Comparison of ENCODE assay signal across 18 cellular contexts in the genomic region with DNA sequence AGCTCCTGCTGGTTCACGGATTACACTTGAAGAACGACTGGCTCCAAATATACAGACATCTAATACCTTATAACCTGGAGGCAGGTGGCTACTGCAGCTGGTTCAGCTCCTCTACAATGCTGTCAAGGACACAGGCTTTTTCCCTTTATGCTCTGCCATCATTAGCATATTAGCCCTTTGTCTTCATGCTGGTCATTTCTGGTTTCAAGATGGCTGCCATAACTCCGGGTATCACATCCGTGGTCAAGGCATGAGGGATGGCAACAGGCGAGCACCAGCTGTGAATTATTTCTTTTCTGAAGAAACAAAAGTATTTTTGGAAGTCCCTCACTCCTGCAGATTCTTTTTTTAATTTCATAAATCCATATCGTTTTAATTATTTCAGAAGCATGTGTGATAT.
DNase-seq lines count a peak whose midpoint lies in the region; ATAC-seq and TF ChIP-seq lines count a peak whose summit lies in the region.
"Had no signal": no experiment of that assay in that cellular context is flagged by ENCODE, and none has a peak within 500 bp of the region (broad histone marks: within the 10 kb centered on the region; RNA-seq: fewer than 3 reads in every experiment).

No MANE protein-coding gene starts in this region.

- intact Hi-C loops in Caco-2 (cut with micrococcal nuclease; ENCODE audit: unreplicated experiment) (loop anchor here (2.0 kb wide), 1 partner anchor 25 kb away; no protein-coding TSS in a partner anchor), PC-3 (cut with micrococcal nuclease) (no loop called here), upper lobe of right lung (cut with DNase I) (no loop called here)

- H3K9me3 ChIP-seq in Caco-2 (no peaks in the 10 kb centered on the region), PC-3 (ENCODE audit: low read length) (no peaks in the 10 kb centered on the region), upper lobe of right lung (no peaks in the 10 kb centered on the region)
- H3K9me3 ChIP-seq: BE2C, HAP-1 had no signal

- POLR2A ChIA-PET in Caco-2 (lab: Charles Lee) (interaction anchor here (0.6 kb wide), 2 partner anchors 63 to 508 kb away, joined by 5 to 7 read pairs; no protein-coding TSS in a partner anchor), PC-3 (lab: Charles Lee; ENCODE audit: unreplicated experiment) (no interaction called here)

- H3K36me3 ChIP-seq in Caco-2 (ENCODE audit: control insufficient read depth, insufficient read depth, low read length) (no peaks in the 10 kb centered on the region; the same call in 1 of the 2 replicates), PC-3 (ENCODE audit: low read depth, low read length) (no peaks in the 10 kb centered on the region), upper lobe of right lung (no peaks in the 10 kb centered on the region)
- H3K36me3 ChIP-seq: BE2C, HAP-1 had no signal

- no peaks in the 10 kb centered on the region for H3F3A ChIP-seq in PC-3 (ENCODE audit: low read length, unreplicated experiment)

- no peaks in the 10 kb centered on the region for H3K79me2 ChIP-seq in PC-3 (ENCODE audit: low read length)

- peak overlapping the region; percentile 52; the same call in 1 of the 2 replicates for H2AFZ ChIP-seq in PC-3 (ENCODE audit: low read length)

- DNase-seq in Caco-2 (peak in 1 of 2 experiments; percentile 26), PC-3 (no peak), myocyte (ENCODE audit: low read depth) (peak; percentile 24), upper lobe of right lung (no peak)
- DNase-seq: BE2C; CD4-positive, alpha-beta T cell; DMS79 treated with DMSO at 0.1 percent for 48 hours; MV-4-11; NCI-H1417 treated with DMSO at 0.1 percent for 48 hours; NCI-H2029; NCI-H2227 treated with DMSO at 0.1 percent for 48 hours; NCI-H69; SHP77; T-helper 2 cell had no signal

- H3K4me1 Mint-ChIP-seq in Caco-2 (ENCODE audit: low read depth, unreplicated experiment) = peaks cover 30% of the 10 kb centered on the region

- H3K9me2 ChIP-seq in PC-3 (replicated peaks; ENCODE audit: low read length) = no peaks in the 10 kb centered on the region

- H3K9ac ChIP-seq in PC-3 (ENCODE audit: low read length) = no peak overlapping the region

- H3K4me3 Mint-ChIP-seq in Caco-2 (ENCODE audit: unreplicated experiment) = peak overlapping the region; percentile 75
- H3K4me3 Mint-ChIP-seq: CD4-positive, alpha-beta T cell had no signal

- peak overlapping the region; percentile 84 for H3K27ac ChIP-seq in 22Rv1
- H3K27ac ChIP-seq in PC-3 (ENCODE audit: low read length) = no peak overlapping the region
- no peak overlapping the region for H3K27ac ChIP-seq in upper lobe of right lung

- H3K9me3 Mint-ChIP-seq in Caco-2 (ENCODE audit: unreplicated experiment) = peaks cover 15% of the 10 kb centered on the region
- H3K9me3 Mint-ChIP-seq: CD4-positive, alpha-beta T cell had no signal

- peaks cover 11% of the 10 kb centered on the region for H3K36me3 Mint-ChIP-seq in Caco-2 (ENCODE audit: insufficient read depth, unreplicated experiment)

- H3K4me3 ChIP-seq in Caco-2 (ENCODE audit: low read depth, low read length) (no peak overlapping the region), PC-3 (ENCODE audit: low read length) (no peak overlapping the region), upper lobe of right lung (no peak overlapping the region)
- H3K4me3 ChIP-seq: HAP-1 had no signal

- TF ChIP-seq CTCF in 22Rv1 (IDR thresholded peaks at IDR 0.05) (no peak), Caco-2 (IDR thresholded peaks at IDR 0.05; ENCODE audit: insufficient read depth in 1 of 2, low read depth in 1 of 2, low read length in 1 of 2, severe bottlenecking in 1 of 2, unreplicated experiment in 1 of 2) (no peak), PC-3 (conservative IDR thresholded peaks at IDR 0.05; ENCODE audit: low read depth, low read length) (no peak), upper lobe of right lung (IDR thresholded peaks at IDR 0.05) (no peak)

- CTCF ChIA-PET in Caco-2 (lab: Charles Lee) (no interaction called here), PC-3 (lab: Charles Lee) (no interaction called here)

- ATAC-seq in PC-3 (no peak), HG02678 (IDR thresholded peaks at IDR 0.05; ENCODE audit: unreplicated experiment) (no peak), upper lobe of right lung (no peak), HG02938 (IDR thresholded peaks at IDR 0.05; ENCODE audit: unreplicated experiment) (no peak)

- H3K27me3 ChIP-seq in Caco-2 (replicated peaks; ENCODE audit: control insufficient read depth, insufficient read depth, low read length) (no peaks in the 10 kb centered on the region), PC-3 (ENCODE audit: low read length) (no peaks in the 10 kb centered on the region), upper lobe of right lung (no peaks in the 10 kb centered on the region)
- H3K27me3 ChIP-seq: BE2C had no signal

- H4K20me1 ChIP-seq in PC-3 (ENCODE audit: low read length) = no peaks in the 10 kb centered on the region

- no peaks in the 10 kb centered on the region for H3K27me3 Mint-ChIP-seq in Caco-2 (ENCODE audit: insufficient read depth, unreplicated experiment)
- H3K27me3 Mint-ChIP-seq: CD4-positive, alpha-beta T cell had no signal

- H3K4me1 ChIP-seq in Caco-2 = peaks cover 34% of the 10 kb centered on the region
- peaks cover 11% of the 10 kb centered on the region for H3K4me1 ChIP-seq in PC-3 (ENCODE audit: insufficient read depth, low read length)
- no peaks in the 10 kb centered on the region for H3K4me1 ChIP-seq in upper lobe of right lung
- H3K4me1 ChIP-seq: BE2C had no signal

- H3K4me2 ChIP-seq in PC-3 (ENCODE audit: low read length) = no peak overlapping the region

- TSS peak; percentile 99 for BruUV-seq in Caco-2 (replicated peaks; lab: Mats Ljungman, UMichigan)
- BruUV-seq in PC-3 (replicated peaks; lab: Mats Ljungman, UMichigan) = no TSS peak

- peak overlapping the region; percentile 99 for H3K27ac Mint-ChIP-seq in Caco-2 (ENCODE audit: unreplicated experiment)
- H3K27ac Mint-ChIP-seq: CD4-positive, alpha-beta T cell had no signal
